Comparison of ENCODE assay signal across 1 cellular context in genomic region chr1:234611153-234611798, GRCh38.
TF ChIP-seq lines count a peak whose summit lies in the region.

No MANE protein-coding gene starts in this region.

TF ChIP-seq in GM12878, 131 proteins besides CTCF, POLR2A, EP300 and RAD21 (continued from another document and continues in another):
- 0 out of 2 replicates have a peak, but pooled peaks have one; percentile 28 for TF ChIP-seq MEF2A (IDR thresholded peaks at IDR 0.05; ENCODE audit: insufficient read depth, low read depth, low read length)
- TF ChIP-seq ZBTB33 (IDR thresholded peaks at IDR 0.05): no peak
- TF ChIP-seq ZNF207 (IDR thresholded peaks at IDR 0.05; ENCODE audit: borderline replicate concordance): no peak
- no peak; the same call in 1 of the 2 replicates for TF ChIP-seq TCF12 (IDR thresholded peaks at IDR 0.05; ENCODE audit: low read depth, low read length)
- TF ChIP-seq BACH1 (IDR thresholded peaks at IDR 0.05; ENCODE audit: borderline replicate concordance): no peak
- TF ChIP-seq NR2C1 (IDR thresholded peaks at IDR 0.05): no peak
- TF ChIP-seq TCF3 (IDR thresholded peaks at IDR 0.05; ENCODE audit: borderline replicate concordance, insufficient read depth, low read depth, low read length): no peak
- no peak for TF ChIP-seq POLR2AphosphoS2 (IDR thresholded peaks at IDR 0.05; ENCODE audit: low read depth, low read length)
- no peak for TF ChIP-seq CEBPZ (IDR thresholded peaks at IDR 0.05; ENCODE audit: low read depth, low read length)
- no peak; the same call in 1 of the 2 replicates for TF ChIP-seq PRDM15 (CRISPR knock-in tag; IDR thresholded peaks at IDR 0.05)
- no peak for TF ChIP-seq SMAD5 (IDR thresholded peaks at IDR 0.05; ENCODE audit: low read depth)
- TF ChIP-seq SKIL (IDR thresholded peaks at IDR 0.05; ENCODE audit: low read depth, poor library complexity, severe bottlenecking): peak; percentile 21
- no peak for TF ChIP-seq CEBPB (IDR thresholded peaks at IDR 0.05; ENCODE audit: borderline replicate concordance in 1 of 2, low read depth in 2 of 2, low read length in 2 of 2)
- TF ChIP-seq JUND (IDR thresholded peaks at IDR 0.05; ENCODE audit: low read depth, low read length): no peak
- peak in 1 of 2 experiments; percentile 38; a peak in 3 of 4 replicates for TF ChIP-seq IKZF2 (IDR thresholded peaks at IDR 0.05)
- no peak for TF ChIP-seq DPF2 (IDR thresholded peaks at IDR 0.05)
- TF ChIP-seq BCLAF1 (IDR thresholded peaks at IDR 0.05): no peak
- no peak for TF ChIP-seq FOS (IDR thresholded peaks at IDR 0.05; ENCODE audit: borderline replicate concordance, extremely low read depth, insufficient read length)
- peak; percentile 85; the same call in 1 of the 2 replicates for TF ChIP-seq MLLT1 (IDR thresholded peaks at IDR 0.05)
- TF ChIP-seq IKZF1 (conservative IDR thresholded peaks at IDR 0.05): no peak
- TF ChIP-seq ETV6 (conservative IDR thresholded peaks at IDR 0.05 in 1 of 2, IDR thresholded peaks at IDR 0.05 in 1 of 2; ENCODE audit: borderline replicate concordance in 1 of 2, low read depth in 1 of 2): no peak
- peak; percentile 44; the same call in 1 of the 2 replicates for TF ChIP-seq TAF1 (IDR thresholded peaks at IDR 0.05; ENCODE audit: borderline replicate concordance, low read depth, low read length)
- TF ChIP-seq CHD2 (IDR thresholded peaks at IDR 0.05; ENCODE audit: borderline replicate concordance, low read depth, low read length): no peak
- TF ChIP-seq FOXM1 (IDR thresholded peaks at IDR 0.05; ENCODE audit: low read depth, low read length): no peak
- TF ChIP-seq IRF5 (IDR thresholded peaks at IDR 0.05; ENCODE audit: borderline replicate concordance): no peak
- TF ChIP-seq SMC3 (IDR thresholded peaks at IDR 0.05; ENCODE audit: borderline replicate concordance, low read length): no peak
- TF ChIP-seq ATF2 (IDR thresholded peaks at IDR 0.05; ENCODE audit: low read length): no peak
- no peak for TF ChIP-seq GABPA (IDR thresholded peaks at IDR 0.05; ENCODE audit: low read depth)
- TF ChIP-seq HDGF (IDR thresholded peaks at IDR 0.05): 0 out of 2 replicates have a peak, but pooled peaks have one; percentile 38
- TF ChIP-seq CREB1 (IDR thresholded peaks at IDR 0.05; ENCODE audit: low read depth): no peak
- no peak for TF ChIP-seq MTA2 (IDR thresholded peaks at IDR 0.05; ENCODE audit: low read depth)
- no peak for TF ChIP-seq CHD1 (IDR thresholded peaks at IDR 0.05; ENCODE audit: low read depth, low read length)
- TF ChIP-seq HSF1 (IDR thresholded peaks at IDR 0.05; ENCODE audit: low read depth, low read length): no peak
- TF ChIP-seq JUNB (IDR thresholded peaks at IDR 0.05): no peak
- no peak for TF ChIP-seq E2F4 (IDR thresholded peaks at IDR 0.05; ENCODE audit: low read depth, low read length)
- no peak for TF ChIP-seq SPI1 (IDR thresholded peaks at IDR 0.05; ENCODE audit: borderline replicate concordance, insufficient read depth, low read depth, low read length)
- no peak for TF ChIP-seq RFX5 (IDR thresholded peaks at IDR 0.05; ENCODE audit: low read depth, low read length)
- no peak for TF ChIP-seq TCF7 (IDR thresholded peaks at IDR 0.05; ENCODE audit: borderline replicate concordance)
